32 cellular contexts compared by ENCODE assay signal in the genomic region with DNA sequence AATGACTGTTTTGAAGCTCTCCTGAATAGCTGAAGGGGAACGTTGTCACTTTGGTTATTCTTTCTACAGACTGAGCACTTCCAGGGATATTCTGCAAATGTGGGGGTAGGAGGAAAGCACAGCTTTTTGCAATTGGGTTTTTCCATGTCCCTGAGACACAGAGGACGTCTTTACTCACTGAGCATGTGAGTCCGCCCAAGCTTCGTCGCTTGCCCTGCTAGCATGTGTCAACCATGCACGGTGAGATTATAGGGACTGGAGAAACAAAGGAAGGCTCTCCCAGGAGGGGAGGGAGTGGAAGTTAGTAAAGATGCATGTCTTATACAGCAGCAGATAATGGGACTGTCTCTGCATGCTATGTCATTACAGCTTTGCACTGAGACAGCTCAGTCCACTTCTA.
"Had no signal": no experiment of that assay in that cellular context is flagged by ENCODE, and none has a peak within 500 bp of the region (broad histone marks: within the 10 kb centered on the region; RNA-seq: fewer than 3 reads in every experiment).

No MANE protein-coding gene starts in this region.

- H3K4me3 ChIP-seq: adrenal gland, body of pancreas, esophagus squamous epithelium, gastroesophageal sphincter had no signal

- ATAC-seq: activated CD4-positive, CD25-positive, alpha-beta regulatory T cell treated with anti-CD3 and anti-CD28 coated beads, Interleukin-2, amount 50 U/mL, for 24 hours; activated CD8-positive, alpha-beta T cell treated with anti-CD3 and anti-CD28 coated beads for 36 hours; activated naive CD8-positive, alpha-beta T cell treated with anti-CD3 and anti-CD28 coated beads, Interleukin-2, amount 50 U/mL, for 24 hours; body of pancreas; effector memory CD8-positive, alpha-beta T cell; gastroesophageal sphincter; T-helper 17 cell had no signal

- DNase-seq: activated B cell treated with CpG ODN at 0.5 μM for 24 hours; activated CD4-positive, alpha-beta T cell treated with anti-CD3 and anti-CD28 coated beads for 48 hours; activated CD4-positive, alpha-beta T cell treated with anti-CD3 and anti-CD28 coated beads, Interleukin-2, amount 50 U/mL, for 1 hour; activated CD4-positive, alpha-beta T cell treated with anti-CD3 and anti-CD28 coated beads, Interleukin-2, amount 50 U/mL, for 48 hours; activated CD8-positive, alpha-beta memory T cell treated with anti-CD3 and anti-CD28 coated beads for 24 hours; activated CD8-positive, alpha-beta T cell treated with anti-CD3 and anti-CD28 coated beads for 36 hours; activated effector memory CD4-positive, alpha-beta T cell treated with anti-CD3 and anti-CD28 coated beads, Interleukin-2, amount 50 U/mL, for 16 hours; activated naive CD4-positive, alpha-beta T cell treated with anti-CD3 and anti-CD28 coated beads for 36 hours; activated naive CD8-positive, alpha-beta T cell treated with anti-CD3 and anti-CD28 coated beads for 36 hours; activated naive CD8-positive, alpha-beta T cell treated with anti-CD3 and anti-CD28 coated beads, Interleukin-2, amount 50 U/mL, for 24 hours; activated T-cell treated with anti-CD3 and anti-CD28 coated beads, Interleukin-2, amount 50 U/mL, for 48 hours; adrenal gland; aorta; body of pancreas; caudate nucleus; cortex of kidney; dermis blood vessel endothelial cell; effector CD4-positive, alpha-beta T cell; effector memory CD8-positive, alpha-beta T cell; esophagus squamous epithelium; foreskin melanocyte; T-helper 1 cell; T-helper 17 cell; T1000; WERI-Rb-1 had no signal

- H3K36me3 Mint-ChIP-seq: activated naive CD4-positive, alpha-beta T cell treated with anti-CD3 and anti-CD28 coated beads, Interleukin-2, amount 50 U/mL, for 24 hours; activated naive CD8-positive, alpha-beta T cell treated with anti-CD3 and anti-CD28 coated beads for 36 hours had no signal

- H3K27me3 ChIP-seq: adrenal gland, body of pancreas, esophagus squamous epithelium, gastroesophageal sphincter had no signal

- H3K27ac ChIP-seq: adrenal gland, body of pancreas, epithelial cell of prostate, esophagus squamous epithelium, gastroesophageal sphincter, WERI-Rb-1 had no signal

- H3K4me1 Mint-ChIP-seq: activated B cell treated with CpG ODN at 0.5 μM for 24 hours; activated naive CD4-positive, alpha-beta T cell treated with anti-CD3 and anti-CD28 coated beads, Interleukin-2, amount 50 U/mL, for 24 hours; activated naive CD8-positive, alpha-beta T cell treated with anti-CD3 and anti-CD28 coated beads for 36 hours; activated naive CD8-positive, alpha-beta T cell treated with anti-CD3 and anti-CD28 coated beads, Interleukin-2, amount 50 U/mL, for 24 hours; T-helper 17 cell had no signal

- H3K4me3 Mint-ChIP-seq: activated B cell treated with CpG ODN at 0.5 μM for 24 hours; activated CD8-positive, alpha-beta T cell treated with anti-CD3 and anti-CD28 coated beads for 36 hours; activated naive CD4-positive, alpha-beta T cell treated with anti-CD3 and anti-CD28 coated beads for 36 hours; activated naive CD4-positive, alpha-beta T cell treated with anti-CD3 and anti-CD28 coated beads, Interleukin-2, amount 50 U/mL, for 24 hours; activated naive CD8-positive, alpha-beta T cell treated with anti-CD3 and anti-CD28 coated beads for 36 hours; activated naive CD8-positive, alpha-beta T cell treated with anti-CD3 and anti-CD28 coated beads, Interleukin-2, amount 50 U/mL, for 24 hours; activated T-helper 1 cell treated with anti-CD3 and anti-CD28 coated beads, Interleukin-12 subunit alpha, Interleukin-12 subunit beta, Interleukin-2, Interleukin-4 antibody, amounts not matched to agents 30 ng/mL and 10 ng/mL and 1 ng/mL, durations not matched to agents 14 hours and 24 hours and 36 hours; effector memory CD8-positive, alpha-beta T cell; T-helper 17 cell; T-helper 2 cell treated with Interferon-gamma antibody and Interleukin-4, amounts not matched to agents 5 μg/mL and 100 μg/mL, for 36 hours had no signal

- H3K4me1 ChIP-seq: adrenal gland, body of pancreas, gastroesophageal sphincter had no signal

- H3K27ac Mint-ChIP-seq: activated B cell treated with CpG ODN at 0.5 μM for 24 hours; activated CD8-positive, alpha-beta T cell treated with anti-CD3 and anti-CD28 coated beads for 36 hours; activated naive CD4-positive, alpha-beta T cell treated with anti-CD3 and anti-CD28 coated beads for 36 hours; activated naive CD4-positive, alpha-beta T cell treated with anti-CD3 and anti-CD28 coated beads, Interleukin-2, amount 50 U/mL, for 24 hours; activated naive CD8-positive, alpha-beta T cell treated with anti-CD3 and anti-CD28 coated beads for 36 hours; activated naive CD8-positive, alpha-beta T cell treated with anti-CD3 and anti-CD28 coated beads, Interleukin-2, amount 50 U/mL, for 24 hours; activated T-helper 1 cell treated with anti-CD3 and anti-CD28 coated beads, Interleukin-12 subunit alpha, Interleukin-12 subunit beta, Interleukin-2, Interleukin-4 antibody, amounts not matched to agents 30 ng/mL and 10 ng/mL and 1 ng/mL, durations not matched to agents 14 hours and 24 hours and 36 hours; activated T-helper 2 cell treated with anti-CD3 and anti-CD28 coated beads, Interferon-gamma antibody, Interleukin-2, Interleukin-4, amounts not matched to agents 10 μg/mL and 5 μg/mL and 100 μg/mL, durations not matched to agents 14 hours and 24 hours and 36 hours; effector memory CD8-positive, alpha-beta T cell; T-helper 17 cell had no signal

- H3K36me3 ChIP-seq: adrenal gland, esophagus squamous epithelium, gastroesophageal sphincter, WERI-Rb-1 had no signal

- H3K9me3 Mint-ChIP-seq: activated B cell treated with CpG ODN at 0.5 μM for 24 hours; activated CD8-positive, alpha-beta T cell treated with anti-CD3 and anti-CD28 coated beads for 36 hours; activated naive CD4-positive, alpha-beta T cell treated with anti-CD3 and anti-CD28 coated beads for 36 hours; activated naive CD8-positive, alpha-beta T cell treated with anti-CD3 and anti-CD28 coated beads for 36 hours; activated naive CD8-positive, alpha-beta T cell treated with anti-CD3 and anti-CD28 coated beads, Interleukin-2, amount 50 U/mL, for 24 hours; activated T-helper 1 cell treated with anti-CD3 and anti-CD28 coated beads, Interleukin-12 subunit alpha, Interleukin-12 subunit beta, Interleukin-2, Interleukin-4 antibody, amounts not matched to agents 30 ng/mL and 10 ng/mL and 1 ng/mL, durations not matched to agents 14 hours and 24 hours and 36 hours; activated T-helper 2 cell treated with anti-CD3 and anti-CD28 coated beads, Interferon-gamma antibody, Interleukin-2, Interleukin-4, amounts not matched to agents 10 μg/mL and 5 μg/mL and 100 μg/mL, durations not matched to agents 14 hours and 24 hours and 36 hours; T-helper 2 cell treated with Interferon-gamma antibody and Interleukin-4, amounts not matched to agents 5 μg/mL and 100 μg/mL, for 36 hours had no signal

- H3K9me3 ChIP-seq: adrenal gland, body of pancreas, esophagus squamous epithelium, gastroesophageal sphincter had no signal
